ENCODE assay signal across 26 cellular contexts in genomic region chr11:47375546-47376085, GRCh38. TPM values are rescaled to one million over a fixed set of nuclear protein-coding genes. Genes with fewer than 3 reads are reported as not detected.
DNase-seq lines count a peak whose midpoint lies in the region; ATAC-seq, FAIRE-seq and TF ChIP-seq lines count a peak whose summit lies in the region.
"Had no signal": no experiment of that assay in that cellular context is flagged by ENCODE, and none has a peak within 500 bp of the region (broad histone marks: within the 10 kb centered on the region; RNA-seq: fewer than 3 reads in every experiment).

No MANE protein-coding gene starts in this region.

- H4K20me1 ChIP-seq in Karpas-422 (ENCODE audit: insufficient read depth, low read depth, low read length) (peaks cover 17% of the 10 kb centered on the region), GM12878 (ENCODE audit: control insufficient read depth, insufficient read depth) (no peaks in the 10 kb centered on the region)

- H3K27ac ChIP-seq in Karpas-422 (ENCODE audit: low read length) = peak overlapping the region; percentile 93
- H3K27ac ChIP-seq in GM12878 (ENCODE audit: control insufficient read depth, insufficient read depth) = peak overlapping the region; percentile 22; the same call in 1 of the 2 replicates
- H3K27ac ChIP-seq in thyroid gland = peak overlapping the region; percentile 46 to 75 (median 67)
- H3K27ac ChIP-seq in naive thymus-derived CD4-positive, alpha-beta T cell (ENCODE audit: low read depth, low read length) = no peak overlapping the region
- H3K27ac ChIP-seq: GM23248 had no signal

- no peak for TF ChIP-seq RAD21 in GM12878 (IDR thresholded peaks at IDR 0.05; ENCODE audit: insufficient read depth, low read depth, low read length)

- H3K9me3 Mint-ChIP-seq in nephron progenitor cell = no peaks in the 10 kb centered on the region
- H3K9me3 Mint-ChIP-seq in naive thymus-derived CD4-positive, alpha-beta T cell = no peaks in the 10 kb centered on the region
- H3K9me3 Mint-ChIP-seq: activated naive CD8-positive, alpha-beta T cell treated with anti-CD3 and anti-CD28 coated beads, Interleukin-2, amount 10 ng/mL, durations not matched to agents 7 days and 5 days; activated T-helper 2 cell treated with anti-CD3 and anti-CD28 coated beads, Interferon-gamma antibody, Interleukin-2, Interleukin-4, amounts not matched to agents 10 μg/mL and 5 μg/mL and 100 μg/mL, durations not matched to agents 14 hours and 24 hours and 36 hours; effector memory CD8-positive, alpha-beta T cell; natural killer cell had no signal

- no peak for TF ChIP-seq POLR2A in GM12878 (IDR thresholded peaks at IDR 0.05; ENCODE audit: low read depth, low read length)
- no peak for TF ChIP-seq POLR2A in thyroid gland (IDR thresholded peaks at IDR 0.05)

- no TSS peak for BruUV-seq in GM12878 (replicated peaks; lab: Mats Ljungman, UMichigan)

- H3K4me3 Mint-ChIP-seq in nephron progenitor cell = no peak overlapping the region
- H3K4me3 Mint-ChIP-seq in naive thymus-derived CD4-positive, alpha-beta T cell = peak overlapping the region in 2 of 10 donors; percentile 63
- H3K4me3 Mint-ChIP-seq: activated naive CD8-positive, alpha-beta T cell treated with anti-CD3 and anti-CD28 coated beads, Interleukin-2, amount 10 ng/mL, durations not matched to agents 7 days and 5 days; effector memory CD8-positive, alpha-beta T cell had no signal

- H3K79me2 ChIP-seq in Karpas-422 (ENCODE audit: low read length) (peaks cover 78% of the 10 kb centered on the region), GM12878 (ENCODE audit: control insufficient read depth, insufficient read depth, low read length) (peaks cover 41% of the 10 kb centered on the region)

- POLR2A ChIA-PET in GM12878 (lab: Charles Lee) = interaction anchor here (3.7 to 4.9 kb wide), 2 partner anchors 24 to 32 kb away, joined by 13 to 57 read pairs; partner anchors contain the start of gene SLC39A13
- POLR2A ChIA-PET in naive thymus-derived CD4-positive, alpha-beta T cell (lab: Charles Lee) = interaction anchor here (2.6 kb wide), 1 partner anchor 33 kb away, joined by 40 read pairs; the partner anchor contains the start of gene SLC39A13

- no peaks in the 10 kb centered on the region for H3K9me2 ChIP-seq in Karpas-422 (replicated peaks; ENCODE audit: insufficient read depth, low read length)

- in situ Hi-C loops in GM12878 (cut with MboI) = no loop called here

- no peak for DNase-seq in Karpas-422
- DNase-seq in GM12878 (ENCODE audit: low read depth, low spot score) = no peak
- DNase-seq in nephron progenitor cell = no peak
- DNase-seq in thyroid gland = no peak
- DNase-seq in SW 1271 (lab: John Stamatoyannopoulos, UW) = no peak
- DNase-seq in cerebellar cortex (ENCODE audit: low spot score) = no peak
- no peak for DNase-seq in naive thymus-derived CD4-positive, alpha-beta T cell
- DNase-seq: activated CD8-positive, alpha-beta memory T cell treated with anti-CD3 and anti-CD28 coated beads, Interleukin-2, amount 50 U/mL, for 4 hours; activated naive CD8-positive, alpha-beta T cell treated with anti-CD3 and anti-CD28 coated beads, Interleukin-2, amount 10 ng/mL, durations not matched to agents 7 days and 5 days; Caco-2; DMS79 treated with DMSO at 0.1 percent for 48 hours; effector memory CD8-positive, alpha-beta T cell; GM23248; mesendoderm; natural killer cell; NCI-H1417; stimulated activated CD4-positive, alpha-beta T cell treated with anti-CD3 and anti-CD28 coated beads, Interleukin-1b, Interleukin-23, amount 100 ng/mL, for 48 hours had no signal

- H3K9ac ChIP-seq in Karpas-422 (ENCODE audit: low read length) (peak overlapping the region; percentile 90), GM12878 (ENCODE audit: control insufficient read depth, insufficient read depth, low read length) (no peak overlapping the region; the same call in 1 of the 2 replicates)
- H3K9ac ChIP-seq: GM23248 had no signal

- SMC1A ChIA-PET in GM12878 (lab: Charles Lee; ENCODE audit: uncharacterized antibody, unreplicated experiment) = interaction anchor here (1.0 to 2.1 kb wide), 2 partner anchors 21 to 33 kb away, joined by 3 to 6 read pairs; partner anchors contain the start of gene SLC39A13

- intact Hi-C loops in GM12878 (cut with micrococcal nuclease; ENCODE audit: unreplicated experiment) = loop anchor here (5.0 to 10.0 kb wide), 3 partner anchors 77 to 479 kb away; partner anchors contain the start of gene FNBP4
- intact Hi-C loops in thyroid gland (cut with DNase I) = no loop called here
- intact Hi-C loops in naive thymus-derived CD4-positive, alpha-beta T cell (cut with micrococcal nuclease) = no loop called here

- FAIRE-seq in GM12878 (lab: Jason Lieb, UNC) = no peak
- FAIRE-seq: frontal cortex, RCC 7860 had no signal

- H3K4me1 ChIP-seq in Karpas-422 (ENCODE audit: low read length) (peaks cover 37% of the 10 kb centered on the region), GM12878 (ENCODE audit: control insufficient read depth, insufficient read depth, low read length) (peaks cover 21% of the 10 kb centered on the region), thyroid gland (peaks cover 19 to 28% of the 10 kb centered on the region in 2 donors)
- peaks cover 0 to 3% of the 10 kb centered on the region in 2 donors for H3K4me1 ChIP-seq in naive thymus-derived CD4-positive, alpha-beta T cell (ENCODE audit: control insufficient read depth in 2 of 2, insufficient read depth in 2 of 2, low read length in 2 of 2)

- H3K9me3 ChIP-seq in Karpas-422 (ENCODE audit: low read length) = no peaks in the 10 kb centered on the region
- H3K9me3 ChIP-seq in GM12878 (replicated peaks; ENCODE audit: control insufficient read depth, insufficient read depth, low read length) = no peaks in the 10 kb centered on the region
- no peaks in the 10 kb centered on the region for H3K9me3 ChIP-seq in thyroid gland
- no peaks in the 10 kb centered on the region for H3K9me3 ChIP-seq in naive thymus-derived CD4-positive, alpha-beta T cell (ENCODE audit: control insufficient read depth in 2 of 3, low read length in 3 of 3)
- H3K9me3 ChIP-seq: Caco-2 had no signal

- CTCF ChIA-PET in GM12878 (lab: Yijun Ruan, JAX) = interaction anchor here (2.8 to 4.1 kb wide), 3 partner anchors 11 to 28 kb away, joined by 15 to 40 read pairs (median 20); no protein-coding TSS in a partner anchor
- CTCF ChIA-PET in naive thymus-derived CD4-positive, alpha-beta T cell (lab: Charles Lee) = interaction anchor here (1.9 to 4.4 kb wide), 3 partner anchors 13 to 24 kb away, joined by 20 to 33 read pairs (median 31); no protein-coding TSS in a partner anchor

- no peak for ATAC-seq in GM12878
- ATAC-seq in naive thymus-derived CD4-positive, alpha-beta T cell = no peak
- ATAC-seq: effector memory CD8-positive, alpha-beta T cell; esophagus mucosa; natural killer cell had no signal

- H3K36me3 ChIP-seq in Karpas-422 (ENCODE audit: insufficient read depth, low read length) (peaks cover 27% of the 10 kb centered on the region), GM12878 (ENCODE audit: control insufficient read depth in 2 of 2, insufficient read depth in 2 of 2, low read length in 1 of 2) (peaks cover 2 to 5% of the 10 kb centered on the region in 2 experiments; a peak in 3 of 4 replicates), thyroid gland (no peaks in the 10 kb centered on the region)
- H3K36me3 ChIP-seq in naive thymus-derived CD4-positive, alpha-beta T cell (ENCODE audit: control insufficient read depth in 2 of 3, insufficient read depth in 3 of 3, low read length in 3 of 3) = no peaks in the 10 kb centered on the region

- no peaks in the 10 kb centered on the region for H3K27me3 Mint-ChIP-seq in nephron progenitor cell (ENCODE audit: low read depth, poor library complexity)
- no peaks in the 10 kb centered on the region for H3K27me3 Mint-ChIP-seq in naive thymus-derived CD4-positive, alpha-beta T cell
- H3K27me3 Mint-ChIP-seq: effector memory CD8-positive, alpha-beta T cell had no signal

- H3K27ac Mint-ChIP-seq in nephron progenitor cell = peak overlapping the region; percentile 23
- peak overlapping the region in 1 of 9 donors; percentile 43 for H3K27ac Mint-ChIP-seq in naive thymus-derived CD4-positive, alpha-beta T cell
- H3K27ac Mint-ChIP-seq: activated T-helper 2 cell treated with anti-CD3 and anti-CD28 coated beads, Interferon-gamma antibody, Interleukin-2, Interleukin-4, amounts not matched to agents 10 μg/mL and 5 μg/mL and 100 μg/mL, durations not matched to agents 14 hours and 24 hours and 36 hours; effector memory CD8-positive, alpha-beta T cell; natural killer cell had no signal

- RAD21 ChIA-PET in GM12878 (lab: Charles Lee; ENCODE audit: unreplicated experiment) = interaction anchor here (1.8 to 2.8 kb wide), 3 partner anchors 16 to 36 kb away, joined by 17 to 24 read pairs (median 21); no protein-coding TSS in a partner anchor

- peaks cover 28% of the 10 kb centered on the region for H3K4me1 Mint-ChIP-seq in nephron progenitor cell
- H3K4me1 Mint-ChIP-seq in naive thymus-derived CD4-positive, alpha-beta T cell = peaks cover 0 to 12% (median 0%) of the 10 kb centered on the region in 7 donors

- peak overlapping the region; percentile 84 for H3K4me2 ChIP-seq in Karpas-422 (ENCODE audit: low read depth, low read length, poor library complexity, severe bottlenecking)
- H3K4me2 ChIP-seq in GM12878 (ENCODE audit: control insufficient read depth, insufficient read depth) = peak overlapping the region; percentile 89

- H3K36me3 Mint-ChIP-seq in nephron progenitor cell (ENCODE audit: low read depth) = no peaks in the 10 kb centered on the region
- no peaks in the 10 kb centered on the region for H3K36me3 Mint-ChIP-seq in naive thymus-derived CD4-positive, alpha-beta T cell
- H3K36me3 Mint-ChIP-seq: activated naive CD8-positive, alpha-beta T cell treated with anti-CD3 and anti-CD28 coated beads, Interleukin-2, amount 10 ng/mL, durations not matched to agents 7 days and 5 days; natural killer cell had no signal

- H3K4me3 ChIP-seq in Karpas-422 (ENCODE audit: low read length) (peak overlapping the region; percentile 84; the same call in 1 of the 2 replicates), GM12878 (peak overlapping the region; percentile 80; the same call in 1 of the 2 replicates), thyroid gland (replicated peaks in 1 of 3) (no peak overlapping the region)
- H3K4me3 ChIP-seq in naive thymus-derived CD4-positive, alpha-beta T cell (ENCODE audit: low read length) = no peak overlapping the region
- H3K4me3 ChIP-seq: GM23248 had no signal

- no peaks in the 10 kb centered on the region for H3K27me3 ChIP-seq in Karpas-422 (ENCODE audit: low read length)
- no peaks in the 10 kb centered on the region for H3K27me3 ChIP-seq in GM12878 (replicated peaks in 1 of 2; ENCODE audit: control insufficient read depth in 2 of 2, insufficient read depth in 2 of 2, low read length in 1 of 2)
- H3K27me3 ChIP-seq in thyroid gland = no peaks in the 10 kb centered on the region
- no peaks in the 10 kb centered on the region for H3K27me3 ChIP-seq in naive thymus-derived CD4-positive, alpha-beta T cell (ENCODE audit: control insufficient read depth in 2 of 2, insufficient read depth in 2 of 2, low read length in 2 of 2)

- TF ChIP-seq CTCF in GM12878 (IDR thresholded peaks at IDR 0.05 in 2 of 3, conservative IDR thresholded peaks at IDR 0.05 in 1 of 3; ENCODE audit: control insufficient read depth in 2 of 3, extremely low read depth in 1 of 3, insufficient read depth in 1 of 3, low read depth in 3 of 3, low read length in 3 of 3) = no peak
- no peak for TF ChIP-seq CTCF in nephron progenitor cell (IDR thresholded peaks at IDR 0.05)
- TF ChIP-seq CTCF in thyroid gland (IDR thresholded peaks at IDR 0.05) = no peak

- 73% methylated on average over 13 of the region's 13 CpGs for WGBS in GM12878 (ENCODE audit: insufficient coverage, insufficient replicate concordance, low lambda C conversion rate, missing lambda C conversion rate)
- WGBS in thyroid gland, 2 donors = 78 to 92% methylated on average over 8 to 12 of the region's 13 CpGs

- TF ChIP-seq EP300 in GM12878 (IDR thresholded peaks at IDR 0.05; ENCODE audit: borderline replicate concordance in 1 of 2, control insufficient read depth in 1 of 2, low read depth in 2 of 2, low read length in 2 of 2) = no peak

- H2AFZ ChIP-seq in Karpas-422 (ENCODE audit: low read length) = no peak overlapping the region
- no peak overlapping the region for H2AFZ ChIP-seq in GM12878 (ENCODE audit: control insufficient read depth, low read depth, low read length)
- H2AFZ ChIP-seq: GM23248 had no signal

RNA-seq across cellular contexts. Expression of gene SPI1, which starts 2.7 kb away (rescaled TPM):
- total RNA-seq in Karpas-422 (2014; rRNA removed; shearing (Covaris generic); ENCODE audit: low replicate concordance) = 114 and 198 TPM in 2 replicates
- 8.7 and 10.3 TPM in 2 replicates for total RNA-seq in GM12878 (2013; cell fraction: nucleolus; rRNA removed)
- 19.9 and 25.9 TPM in 2 replicates for total RNA-seq in GM12878 (2014; rRNA removed)
- 5.9 and 6.5 TPM in 2 replicates for total RNA-seq in GM12878 (2014; rRNA removed; fragmentation: Illumina TruSeq; extraction: Trizol)
- 29.5 and 31.1 TPM in 2 replicates for total RNA-seq in GM12878 (2021)
- 7.3 TPM for polyA plus RNA-seq in GM12878 (2011; ENCODE audit: low read depth)
- 3.6 and 10.2 TPM in 2 replicates for polyA plus RNA-seq in GM12878 (2011; rRNA removed)
- 13.4 and 15.8 TPM in 2 replicates for polyA plus RNA-seq in GM12878 (2011; cell fraction: cytosol; rRNA removed)
- 13.8 and 20.3 TPM in 2 replicates for polyA plus RNA-seq in GM12878 (2011; cell fraction: nucleus; rRNA removed)
- 26.5 and 28.6 TPM in 2 replicates for polyA plus RNA-seq in GM12878 (2012)
- 1.3 and 8.8 TPM in 2 replicates for polyA plus RNA-seq in GM12878 (2014; fragmentation: Illumina TruSeq; extraction: Trizol)
- under 1 TPM; 0.05 to 0.08 TPM for polyA plus RNA-seq in GM12878 (2014; fragmentation: Nextera tagmentation; extraction: Ambion mirVana)
- polyA plus RNA-seq in GM12878 (2014; rRNA removed) = 24.5 and 30.2 TPM in 2 replicates
- 10 to 100 TPM in 1 of 2 experiments, 1 to 10 TPM in 1; 9.2 to 15.0 TPM for polyA plus RNA-seq in GM12878 (2016; fragmentation: Nextera tagmentation; extraction: Ambion mirVana)
- polyA minus RNA-seq in GM12878 (2011; rRNA and poly(A)+ RNA removed) = 9.1 and 16.5 TPM in 2 replicates
- polyA minus RNA-seq in GM12878 (2011; cell fraction: cytosol; rRNA and poly(A)+ RNA removed) = 7.7 and 13.2 TPM in 2 replicates
- polyA minus RNA-seq in GM12878 (2011; cell fraction: nucleus; rRNA and poly(A)+ RNA removed) = 4.6 and 9.6 TPM in 2 replicates
- 10 to 100 TPM in 1 of 4 donors, 1 to 10 TPM in 3; 4.8 to 18.0 (median 5.8) TPM for total RNA-seq in thyroid gland
- total RNA-seq in naive thymus-derived CD4-positive, alpha-beta T cell = 100 to 1,000 TPM in 1 of 5 experiments, 10 to 100 TPM in 1, 1 to 10 TPM in 2, not detected in 1; 5.0 to 247 (median 17.8) TPM
- polyA plus RNA-seq in naive thymus-derived CD4-positive, alpha-beta T cell = under 1 TPM in 1 of 2 donors, not detected in 1; 0.27 TPM
- total RNA-seq: Caco-2; GM23248; kidney epithelial cell; NCI-H460; SK-MEL-5; T-helper 2 cell treated with Interferon-gamma antibody and Interleukin-4, amounts not matched to agents 100 ng/mL and 5 ng/mL, for 36 hours had no signal

RNA-seq across cellular contexts. Expression of gene MYBPC3, which starts 23.1 kb away (rescaled TPM):
- 0.67 and 0.72 TPM in 2 replicates for total RNA-seq in Karpas-422 (2014; rRNA removed; shearing (Covaris generic); ENCODE audit: low replicate concordance)
- not detected in 2 replicates for total RNA-seq in GM12878 (2013; cell fraction: nucleolus; rRNA removed)
- total RNA-seq in GM12878 (2014; rRNA removed) (0.05 TPM in 1 of 2 replicates, not detected in the other), GM12878 (2014; rRNA removed; fragmentation: Illumina TruSeq; extraction: Trizol) (not detected in 2 replicates), GM12878 (2021) (not detected in 2 replicates), thyroid gland (not detected)
- polyA plus RNA-seq in GM12878 (2011; ENCODE audit: low read depth) = not detected
- polyA plus RNA-seq in GM12878 (2011; rRNA removed) (0.03 TPM in 1 of 2 replicates, not detected in the other), GM12878 (2014; fragmentation: Illumina TruSeq; extraction: Trizol) (0.03 TPM in 1 of 2 replicates, not detected in the other), GM12878 (2014; fragmentation: Nextera tagmentation; extraction: Ambion mirVana) (not detected), GM12878 (2014; rRNA removed) (0.06 TPM in 1 of 2 replicates, not detected in the other), GM12878 (2016; fragmentation: Nextera tagmentation; extraction: Ambion mirVana) (under 1 TPM in 1 of 2 experiments, not detected in 1; 0.08 TPM)
- polyA plus RNA-seq in GM12878 (2011; cell fraction: cytosol; rRNA removed) = 0.05 and 0.06 TPM in 2 replicates
- 0.16 and 0.30 TPM in 2 replicates for polyA plus RNA-seq in GM12878 (2011; cell fraction: nucleus; rRNA removed)
- polyA plus RNA-seq in GM12878 (2012) = 0.04 and 0.08 TPM in 2 replicates
- 0.05 TPM in 1 of 2 replicates, not detected in the other for polyA minus RNA-seq in GM12878 (2011; rRNA and poly(A)+ RNA removed)
- polyA minus RNA-seq in GM12878 (2011; cell fraction: cytosol; rRNA and poly(A)+ RNA removed) = not detected in 2 replicates
- not detected in 2 replicates for polyA minus RNA-seq in GM12878 (2011; cell fraction: nucleus; rRNA and poly(A)+ RNA removed)
- under 1 TPM in 2 of 5 experiments, not detected in 3; 0.16 to 0.86 TPM for total RNA-seq in naive thymus-derived CD4-positive, alpha-beta T cell
- not detected for polyA plus RNA-seq in naive thymus-derived CD4-positive, alpha-beta T cell
- total RNA-seq: activated T-helper 2 cell treated with anti-CD3 and anti-CD28 coated beads, Interferon-gamma antibody, Interleukin-2, Interleukin-4, amounts not matched to agents 10 μg/mL and 5 μg/mL and 100 μg/mL, durations not matched to agents 14 hours and 24 hours and 36 hours; Caco-2; esophagus mucosa; frontal cortex; GM23248; kidney epithelial cell; SK-MEL-5; T-helper 2 cell treated with Interferon-gamma antibody and Interleukin-4, amounts not matched to agents 100 ng/mL and 5 ng/mL, for 36 hours; temporal lobe had no signal
- polyA plus RNA-seq: GM23248 had no signal

RNA-seq across cellular contexts. Expression of gene SLC39A13, which starts 32.8 kb away (rescaled TPM):
- total RNA-seq in Karpas-422 (2014; rRNA removed; shearing (Covaris generic); ENCODE audit: low replicate concordance) = 24.9 and 32.8 TPM in 2 replicates
- total RNA-seq in GM12878 (2013; cell fraction: nucleolus; rRNA removed) = 7.2 and 9.7 TPM in 2 replicates
- total RNA-seq in GM12878 (2014; rRNA removed) (11.3 and 14.5 TPM in 2 replicates), GM12878 (2014; rRNA removed; fragmentation: Illumina TruSeq; extraction: Trizol) (3.3 and 3.6 TPM in 2 replicates), GM12878 (2021) (14.5 and 15.0 TPM in 2 replicates), thyroid gland (10 to 100 TPM; 51.3 to 84.3 (median 66.8) TPM)
- polyA plus RNA-seq in GM12878 (2011; ENCODE audit: low read depth) = 3.5 TPM
- polyA plus RNA-seq in GM12878 (2011; rRNA removed) (2.0 and 4.2 TPM in 2 replicates), GM12878 (2014; fragmentation: Illumina TruSeq; extraction: Trizol) (2.1 and 3.2 TPM in 2 replicates), GM12878 (2014; fragmentation: Nextera tagmentation; extraction: Ambion mirVana) (under 1 TPM; 0.23 to 0.60 TPM), GM12878 (2014; rRNA removed) (19.8 and 20.4 TPM in 2 replicates), GM12878 (2016; fragmentation: Nextera tagmentation; extraction: Ambion mirVana) (1 to 10 TPM; 8.4 to 8.9 TPM)
- 6.3 and 12.0 TPM in 2 replicates for polyA plus RNA-seq in GM12878 (2011; cell fraction: cytosol; rRNA removed)
- polyA plus RNA-seq in GM12878 (2011; cell fraction: nucleus; rRNA removed) = 51.1 and 51.6 TPM in 2 replicates
- 11.0 and 11.1 TPM in 2 replicates for polyA plus RNA-seq in GM12878 (2012)
- polyA minus RNA-seq in GM12878 (2011; rRNA and poly(A)+ RNA removed) = 2.6 and 4.5 TPM in 2 replicates
- polyA minus RNA-seq in GM12878 (2011; cell fraction: cytosol; rRNA and poly(A)+ RNA removed) = 2.3 and 2.4 TPM in 2 replicates
- polyA minus RNA-seq in GM12878 (2011; cell fraction: nucleus; rRNA and poly(A)+ RNA removed) = 4.6 and 7.7 TPM in 2 replicates
- total RNA-seq in naive thymus-derived CD4-positive, alpha-beta T cell = 10 to 100 TPM; 29.9 to 60.4 (median 45.1) TPM
- polyA plus RNA-seq in naive thymus-derived CD4-positive, alpha-beta T cell = 10 to 100 TPM; 21.4 to 40.7 TPM

RNA-seq across cellular contexts. Expression of gene PSMC3, which starts 50.6 kb away (rescaled TPM):
- total RNA-seq in Karpas-422 (2014; rRNA removed; shearing (Covaris generic); ENCODE audit: low replicate concordance) = 40.6 and 119 TPM in 2 replicates
- 43.7 and 52.4 TPM in 2 replicates for total RNA-seq in GM12878 (2013; cell fraction: nucleolus; rRNA removed)
- total RNA-seq in GM12878 (2014; rRNA removed) = 112 and 114 TPM in 2 replicates
- 180 and 181 TPM in 2 replicates for total RNA-seq in GM12878 (2014; rRNA removed; fragmentation: Illumina TruSeq; extraction: Trizol)
- total RNA-seq in GM12878 (2021) = 144 and 157 TPM in 2 replicates
- polyA plus RNA-seq in GM12878 (2011; ENCODE audit: low read depth) = 116 TPM
- 143 and 159 TPM in 2 replicates for polyA plus RNA-seq in GM12878 (2011; rRNA removed)
- 118 and 142 TPM in 2 replicates for polyA plus RNA-seq in GM12878 (2011; cell fraction: cytosol; rRNA removed)
- polyA plus RNA-seq in GM12878 (2011; cell fraction: nucleus; rRNA removed) = 78.3 and 128 TPM in 2 replicates
- polyA plus RNA-seq in GM12878 (2012) = 90.1 and 134 TPM in 2 replicates
- polyA plus RNA-seq in GM12878 (2014; fragmentation: Illumina TruSeq; extraction: Trizol) = 245 and 283 TPM in 2 replicates
- polyA plus RNA-seq in GM12878 (2014; fragmentation: Nextera tagmentation; extraction: Ambion mirVana) = 10 to 100 TPM; 39.5 to 54.3 TPM
- polyA plus RNA-seq in GM12878 (2014; rRNA removed) = 153 TPM in 2 replicates
- 100 to 1,000 TPM; 256 to 289 TPM for polyA plus RNA-seq in GM12878 (2016; fragmentation: Nextera tagmentation; extraction: Ambion mirVana)
- 89.2 and 147 TPM in 2 replicates for polyA minus RNA-seq in GM12878 (2011; rRNA and poly(A)+ RNA removed)
- polyA minus RNA-seq in GM12878 (2011; cell fraction: cytosol; rRNA and poly(A)+ RNA removed) = 26.3 and 35.2 TPM in 2 replicates
- 29.3 and 50.7 TPM in 2 replicates for polyA minus RNA-seq in GM12878 (2011; cell fraction: nucleus; rRNA and poly(A)+ RNA removed)
- 100 to 1,000 TPM in 2 of 4 donors, 10 to 100 TPM in 2; 92.7 to 240 (median 123) TPM for total RNA-seq in thyroid gland
- total RNA-seq in naive thymus-derived CD4-positive, alpha-beta T cell = 100 to 1,000 TPM in 1 of 5 experiments, 10 to 100 TPM in 4; 42.2 to 149 (median 51.3) TPM
- 100 to 1,000 TPM; 106 to 128 TPM for polyA plus RNA-seq in naive thymus-derived CD4-positive, alpha-beta T cell

Comparison
In these comparisons a context has a peak if more than half of its experiments do, and no peak if none do; other contexts are left out.
1. H3K4me3 ChIP-seq: peak in Karpas-422 (single experiment) and GM12878 (single experiment); none in thyroid gland (0 of 3) and naive thymus-derived CD4-positive, alpha-beta T cell (single experiment).